ENCODE assay signal across 38 cellular contexts in genomic region chr16:20746461-20746860, GRCh38. TPM values are rescaled to one million over a fixed set of nuclear protein-coding genes. Genes with fewer than 3 reads are reported as not detected.
"Had no signal": no experiment of that assay in that cellular context is flagged by ENCODE, and none has a peak within 500 bp of the region (broad histone marks: within the 10 kb centered on the region; RNA-seq: fewer than 3 reads in every experiment).

No MANE protein-coding gene starts in this region.

- FAIRE-seq: colon had no signal

- H3K27me3 ChIP-seq: adrenal gland, body of pancreas, esophagus squamous epithelium, gastroesophageal sphincter had no signal

- H3K4me3 Mint-ChIP-seq: activated CD4-positive, alpha-beta memory T cell treated with anti-CD3 and anti-CD28 coated beads for 36 hours; activated CD4-positive, alpha-beta T cell treated with anti-CD3 and anti-CD28 coated beads for 36 hours; activated CD4-positive, alpha-beta T cell treated with anti-CD3 and anti-CD28 coated beads, Interleukin-2, amount 10 ng/mL, durations not matched to agents 24 days and 14 days; activated CD8-positive, alpha-beta memory T cell treated with anti-CD3 and anti-CD28 coated beads, Interleukin-2, amount 10 ng/mL, durations not matched to agents 7 days and 5 days; activated CD8-positive, alpha-beta T cell treated with anti-CD3 and anti-CD28 coated beads, Interleukin-2, amount 10 ng/mL, durations not matched to agents 7 days and 5 days; activated naive CD4-positive, alpha-beta T cell treated with anti-CD3 and anti-CD28 coated beads for 36 hours; activated naive CD4-positive, alpha-beta T cell treated with anti-CD3 and anti-CD28 coated beads, Interleukin-2, amount 50 U/mL, for 24 hours; activated naive CD8-positive, alpha-beta T cell treated with anti-CD3 and anti-CD28 coated beads for 36 hours; activated naive CD8-positive, alpha-beta T cell treated with anti-CD3 and anti-CD28 coated beads, Interleukin-2, amount 50 U/mL, for 24 hours; activated T-helper 1 cell treated with anti-CD3 and anti-CD28 coated beads, Interleukin-12 subunit alpha, Interleukin-12 subunit beta, Interleukin-2, Interleukin-4 antibody, amounts not matched to agents 30 ng/mL and 10 ng/mL and 1 ng/mL, durations not matched to agents 14 hours and 24 hours and 36 hours; effector memory CD8-positive, alpha-beta T cell; T-helper 17 cell; T-helper 2 cell treated with Interferon-gamma antibody and Interleukin-4, amounts not matched to agents 5 μg/mL and 100 μg/mL, for 36 hours had no signal

- H3K27ac Mint-ChIP-seq: activated CD4-positive, alpha-beta memory T cell treated with anti-CD3 and anti-CD28 coated beads for 36 hours; activated CD4-positive, alpha-beta T cell treated with anti-CD3 and anti-CD28 coated beads for 36 hours; activated CD4-positive, alpha-beta T cell treated with anti-CD3 and anti-CD28 coated beads, Interleukin-2, amount 10 ng/mL, durations not matched to agents 24 days and 14 days; activated CD8-positive, alpha-beta memory T cell treated with anti-CD3 and anti-CD28 coated beads, Interleukin-2, amount 10 ng/mL, durations not matched to agents 7 days and 5 days; activated CD8-positive, alpha-beta T cell treated with anti-CD3 and anti-CD28 coated beads, Interleukin-2, amount 10 ng/mL, durations not matched to agents 7 days and 5 days; activated naive CD4-positive, alpha-beta T cell treated with anti-CD3 and anti-CD28 coated beads for 36 hours; activated naive CD4-positive, alpha-beta T cell treated with anti-CD3 and anti-CD28 coated beads, Interleukin-2, amount 50 U/mL, for 24 hours; activated naive CD8-positive, alpha-beta T cell treated with anti-CD3 and anti-CD28 coated beads for 36 hours; activated naive CD8-positive, alpha-beta T cell treated with anti-CD3 and anti-CD28 coated beads, Interleukin-2, amount 50 U/mL, for 24 hours; activated T-helper 1 cell treated with anti-CD3 and anti-CD28 coated beads, Interleukin-12 subunit alpha, Interleukin-12 subunit beta, Interleukin-2, Interleukin-4 antibody, amounts not matched to agents 30 ng/mL and 10 ng/mL and 1 ng/mL, durations not matched to agents 14 hours and 24 hours and 36 hours; activated T-helper 2 cell treated with anti-CD3 and anti-CD28 coated beads, Interferon-gamma antibody, Interleukin-2, Interleukin-4, amounts not matched to agents 10 μg/mL and 5 μg/mL and 100 μg/mL, durations not matched to agents 14 hours and 24 hours and 36 hours; effector memory CD8-positive, alpha-beta T cell; T-helper 17 cell; T-helper 2 cell treated with Interferon-gamma antibody and Interleukin-4, amounts not matched to agents 5 μg/mL and 100 μg/mL, for 36 hours had no signal

- H3K4me1 ChIP-seq: adrenal gland, gastroesophageal sphincter had no signal

- ATAC-seq: activated CD4-positive, alpha-beta T cell treated with anti-CD3 and anti-CD28 coated beads for 36 hours; activated CD8-positive, alpha-beta memory T cell treated with anti-CD3 and anti-CD28 coated beads, Interleukin-2, amount 10 ng/mL, durations not matched to agents 7 days and 5 days; activated CD8-positive, alpha-beta T cell treated with anti-CD3 and anti-CD28 coated beads, Interleukin-2, amount 10 ng/mL, durations not matched to agents 7 days and 5 days; activated naive CD8-positive, alpha-beta T cell treated with anti-CD3 and anti-CD28 coated beads, Interleukin-2, amount 50 U/mL, for 24 hours; body of pancreas; effector memory CD8-positive, alpha-beta T cell; gastroesophageal sphincter; T-helper 17 cell had no signal

- H3K27me3 Mint-ChIP-seq: activated CD4-positive, alpha-beta memory T cell treated with anti-CD3 and anti-CD28 coated beads for 36 hours; activated CD4-positive, alpha-beta T cell treated with anti-CD3 and anti-CD28 coated beads for 36 hours; activated CD4-positive, alpha-beta T cell treated with anti-CD3 and anti-CD28 coated beads, Interleukin-2, amount 10 ng/mL, durations not matched to agents 24 days and 14 days; activated naive CD4-positive, alpha-beta T cell treated with anti-CD3 and anti-CD28 coated beads, Interleukin-2, amount 50 U/mL, for 24 hours; activated naive CD8-positive, alpha-beta T cell treated with anti-CD3 and anti-CD28 coated beads for 36 hours; activated naive CD8-positive, alpha-beta T cell treated with anti-CD3 and anti-CD28 coated beads, Interleukin-2, amount 50 U/mL, for 24 hours; T-helper 17 cell had no signal

- H3K4me3 ChIP-seq: adrenal gland, body of pancreas, esophagus squamous epithelium, gastroesophageal sphincter had no signal

- H3K27ac ChIP-seq: adrenal gland, gastroesophageal sphincter had no signal

- H3K9me3 ChIP-seq: adrenal gland had no signal

- H3K36me3 ChIP-seq: adrenal gland, esophagus squamous epithelium, gastroesophageal sphincter had no signal

- DNase-seq: activated CD4-positive, alpha-beta memory T cell treated with anti-CD3 and anti-CD28 coated beads for 36 hours; activated CD4-positive, alpha-beta T cell treated with anti-CD3 and anti-CD28 coated beads for 36 hours; activated CD4-positive, alpha-beta T cell treated with anti-CD3 and anti-CD28 coated beads, Interleukin-2, amount 10 ng/mL, durations not matched to agents 24 days and 14 days; activated CD4-positive, CD25-positive, alpha-beta regulatory T cell; activated CD4-positive, CD25-positive, alpha-beta regulatory T cell treated with anti-CD3 and anti-CD28 coated beads, Interleukin-2, amount 50 U/mL, for 72 hours; activated CD8-positive, alpha-beta memory T cell treated with anti-CD3 and anti-CD28 coated beads, Interleukin-2, amount 10 ng/mL, durations not matched to agents 7 days and 5 days; activated CD8-positive, alpha-beta memory T cell treated with anti-CD3 and anti-CD28 coated beads, Interleukin-2, amount 50 U/mL, for 4 hours; activated CD8-positive, alpha-beta T cell treated with anti-CD3 and anti-CD28 coated beads, Interleukin-2, amount 10 ng/mL, durations not matched to agents 7 days and 5 days; activated effector memory CD4-positive, alpha-beta T cell treated with anti-CD3 and anti-CD28 coated beads, Interleukin-2, amount 50 U/mL, for 16 hours; activated naive CD4-positive, alpha-beta T cell treated with anti-CD3 and anti-CD28 coated beads for 36 hours; activated naive CD8-positive, alpha-beta T cell treated with anti-CD3 and anti-CD28 coated beads for 36 hours; activated naive CD8-positive, alpha-beta T cell treated with anti-CD3 and anti-CD28 coated beads, Interleukin-2, amount 50 U/mL, for 24 hours; activated T-cell treated with anti-CD3 and anti-CD28 coated beads, Interleukin-2, amount 50 U/mL, for 1 hour; activated T-cell treated with anti-CD3 and anti-CD28 coated beads, Interleukin-2, amount 50 U/mL, for 48 hours; adrenal gland; amygdala; aorta; body of pancreas; caudate nucleus; cortex of kidney; dermis blood vessel endothelial cell; effector CD4-positive, alpha-beta T cell; effector memory CD8-positive, alpha-beta T cell; esophagus squamous epithelium; foreskin melanocyte; T-helper 1 cell; T-helper 17 cell; T1000 had no signal

RNA-seq across cellular contexts. Expression of gene ACSM1, which starts 49.0 kb away (rescaled TPM):
- total RNA-seq: activated CD4-positive, alpha-beta memory T cell treated with anti-CD3 and anti-CD28 coated beads for 36 hours; activated CD4-positive, alpha-beta T cell treated with anti-CD3 and anti-CD28 coated beads for 36 hours; activated CD4-positive, alpha-beta T cell treated with anti-CD3 and anti-CD28 coated beads, Interleukin-2, amount 10 ng/mL, durations not matched to agents 24 days and 14 days; activated CD8-positive, alpha-beta memory T cell treated with anti-CD3 and anti-CD28 coated beads for 36 hours; activated CD8-positive, alpha-beta memory T cell treated with anti-CD3 and anti-CD28 coated beads, Interleukin-2, amount 10 ng/mL, durations not matched to agents 7 days and 5 days; activated naive CD4-positive, alpha-beta T cell treated with anti-CD3 and anti-CD28 coated beads for 36 hours; activated T-helper 1 cell treated with anti-CD3 and anti-CD28 coated beads, Interleukin-12 subunit alpha, Interleukin-12 subunit beta, Interleukin-2, Interleukin-4 antibody, amounts not matched to agents 30 ng/mL and 10 ng/mL and 1 ng/mL, durations not matched to agents 14 hours and 24 hours and 36 hours; chondrocyte; dermis blood vessel endothelial cell; fibroblast of lung; fibroblast of villous mesenchyme had no signal
- polyA plus RNA-seq: fibroblast of lung had no signal
